Comparison of ENCODE assay signal across 8 cellular contexts in the genomic region with DNA sequence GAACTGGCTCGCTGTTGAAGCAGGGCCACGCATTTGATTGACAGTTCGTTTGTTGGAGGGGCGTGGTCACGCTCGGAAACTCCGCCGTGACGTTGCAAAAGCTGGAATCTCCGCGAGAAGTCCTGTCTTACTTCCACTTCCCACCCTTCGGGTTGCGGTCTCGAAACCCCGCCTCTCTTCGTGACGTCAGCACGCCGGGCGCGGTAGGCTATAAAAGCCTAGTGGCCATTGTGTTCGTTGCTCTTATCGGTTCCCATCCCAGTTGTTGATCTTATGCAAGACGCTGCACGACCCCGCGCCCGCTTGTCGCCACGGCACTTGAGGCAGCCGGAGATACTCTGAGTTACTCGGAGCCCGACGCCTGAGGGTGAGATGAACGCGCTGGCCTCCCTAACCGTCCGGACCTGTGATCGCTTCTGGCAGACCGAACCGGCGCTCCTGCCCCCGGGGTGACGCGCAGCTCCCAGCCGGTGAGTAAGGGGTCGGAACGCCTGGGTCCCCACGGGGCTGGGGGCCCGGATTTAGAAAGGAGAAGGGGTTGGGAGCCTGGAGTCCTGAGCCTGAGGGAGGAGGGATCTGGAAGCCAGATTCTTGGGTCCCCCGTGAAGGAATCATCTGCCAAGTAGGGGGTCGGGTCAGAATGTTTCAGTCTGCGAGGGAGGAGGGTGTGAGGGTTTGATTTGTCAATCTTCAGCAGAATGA. TPM values are rescaled to one million over a fixed set of nuclear protein-coding genes. Genes with fewer than 3 reads are reported as not detected.
A peak's percentile ranks its signal among the peaks of the same experiment; 100 is the strongest.
DNase-seq lines count a peak whose midpoint lies in the region; ATAC-seq and TF ChIP-seq lines count a peak whose summit lies in the region.

PPP1R15A (plus strand) TSS at position 240 of the 702 bp plus-strand sequence. CDS start 813 bp downstream, outside the sequence.

- H3K27me3 ChIP-seq in esophagus muscularis mucosa (no peaks in the 10 kb centered on the region), muscle layer of colon (ENCODE audit: control insufficient read depth in 1 of 2, insufficient read depth in 2 of 2, low read length in 2 of 2) (no peaks in the 10 kb centered on the region)

- intact Hi-C loops in esophagus muscularis mucosa (cut with DNase I), result loop anchor here (5.0 kb wide), 1 partner anchor 95 kb away; the partner anchor contains the start of gene FTL

- H3K4me3 ChIP-seq in esophagus muscularis mucosa (peak within 1 kb of the TSS; percentile 64 to 95 (median 80)), muscle layer of colon (ENCODE audit: low read depth in 1 of 2, low read length in 2 of 2) (peak within 1 kb of the TSS; percentile 99)

- no peaks in the 10 kb centered on the region for H3K9me3 ChIP-seq in esophagus muscularis mucosa
- no peaks in the 10 kb centered on the region for H3K9me3 ChIP-seq in muscle layer of colon (ENCODE audit: low read length)

- peak; percentile 99 for TF ChIP-seq POLR2A in esophagus muscularis mucosa (IDR thresholded peaks at IDR 0.05; ENCODE audit: low read depth)

- 0% methylated on average over 23 of the region's 53 CpGs for WGBS in esophagus muscularis mucosa

- TF ChIP-seq CTCF in esophagus muscularis mucosa (IDR thresholded peaks at IDR 0.05), result peak in 2 of 3 experiments; percentile 26 to 35

- H3K4me1 ChIP-seq in esophagus muscularis mucosa, result peaks cover 41 to 66% (median 65%) of the 10 kb centered on the region in 4 donors
- peaks cover 38% of the 10 kb centered on the region for H3K4me1 ChIP-seq in muscle layer of colon (ENCODE audit: insufficient read depth, low read length)

- H3K27ac ChIP-seq in esophagus muscularis mucosa (replicated peaks in 1 of 4) (peak within 1 kb of the TSS; percentile 94 to 100 (median 98)), muscle layer of colon (ENCODE audit: low read depth, low read length) (peak within 1 kb of the TSS; percentile 100)

- ATAC-seq in GM21423 (IDR thresholded peaks at IDR 0.05; ENCODE audit: unreplicated experiment), result peak; percentile 39

- TF ChIP-seq EP300 in esophagus muscularis mucosa (IDR thresholded peaks at IDR 0.05), result no peak

- H3K9ac ChIP-seq in muscle layer of colon (ENCODE audit: low read length), result peak within 1 kb of the TSS; percentile 100

- H3K36me3 ChIP-seq in esophagus muscularis mucosa (peaks cover 8 to 43% (median 36%) of the 10 kb centered on the region in 4 donors), muscle layer of colon (ENCODE audit: insufficient read depth, low read length) (peaks cover 30% of the 10 kb centered on the region)

- DNase-seq in COLO668 (lab: John Stamatoyannopoulos, UW; ENCODE audit: unreplicated experiment) (peak; percentile 94), LHCN-M2 (ENCODE audit: low read depth) (peak; percentile 96), RPMI7951 (ENCODE audit: low read depth) (peak; percentile 98), activated T-helper 1 cell treated with Interleukin-2 at 50 U/mL for 16 hours (ENCODE audit: low read depth) (peak; percentile 95), esophagus muscularis mucosa (ENCODE audit: extremely low spot score) (peak; percentile 100)
- DNase-seq in stimulated activated CD8-positive, alpha-beta memory T cell treated with anti-CD3 and anti-CD28 coated beads, Interleukin-7, amount 100 ng/mL, for 1 hour (ENCODE audit: low read depth in 2 of 2), result peak; percentile 98 to 100

RNA-seq across cellular contexts. Expression of gene PPP1R15A, which starts in this region (rescaled TPM):
- total RNA-seq in LHCN-M2 (2014; rRNA removed) (55.7 and 58.2 TPM in 2 replicates), esophagus muscularis mucosa (10 to 100 TPM; 40.3 to 98.7 (median 64.4) TPM)
- 64.4 TPM for polyA plus RNA-seq in LHCN-M2 (2012)
- total RNA-seq in RPMI7951 (2014; rRNA removed; shearing (Covaris generic)), result 25.7 and 27.3 TPM in 2 replicates

Comparison
In these comparisons a context has a peak if more than half of its experiments do, and no peak if none do; other contexts are left out.
1. Peak in every context shown above with its lines: DNase-seq, ATAC-seq, H3K4me3 ChIP-seq and H3K27ac ChIP-seq.